In genomic region chr11:82901165-82901938, GRCh38 we compare ENCODE assay signal across 1 cellular context.
TF ChIP-seq lines count a peak whose summit lies in the region.

A gene with protein sequence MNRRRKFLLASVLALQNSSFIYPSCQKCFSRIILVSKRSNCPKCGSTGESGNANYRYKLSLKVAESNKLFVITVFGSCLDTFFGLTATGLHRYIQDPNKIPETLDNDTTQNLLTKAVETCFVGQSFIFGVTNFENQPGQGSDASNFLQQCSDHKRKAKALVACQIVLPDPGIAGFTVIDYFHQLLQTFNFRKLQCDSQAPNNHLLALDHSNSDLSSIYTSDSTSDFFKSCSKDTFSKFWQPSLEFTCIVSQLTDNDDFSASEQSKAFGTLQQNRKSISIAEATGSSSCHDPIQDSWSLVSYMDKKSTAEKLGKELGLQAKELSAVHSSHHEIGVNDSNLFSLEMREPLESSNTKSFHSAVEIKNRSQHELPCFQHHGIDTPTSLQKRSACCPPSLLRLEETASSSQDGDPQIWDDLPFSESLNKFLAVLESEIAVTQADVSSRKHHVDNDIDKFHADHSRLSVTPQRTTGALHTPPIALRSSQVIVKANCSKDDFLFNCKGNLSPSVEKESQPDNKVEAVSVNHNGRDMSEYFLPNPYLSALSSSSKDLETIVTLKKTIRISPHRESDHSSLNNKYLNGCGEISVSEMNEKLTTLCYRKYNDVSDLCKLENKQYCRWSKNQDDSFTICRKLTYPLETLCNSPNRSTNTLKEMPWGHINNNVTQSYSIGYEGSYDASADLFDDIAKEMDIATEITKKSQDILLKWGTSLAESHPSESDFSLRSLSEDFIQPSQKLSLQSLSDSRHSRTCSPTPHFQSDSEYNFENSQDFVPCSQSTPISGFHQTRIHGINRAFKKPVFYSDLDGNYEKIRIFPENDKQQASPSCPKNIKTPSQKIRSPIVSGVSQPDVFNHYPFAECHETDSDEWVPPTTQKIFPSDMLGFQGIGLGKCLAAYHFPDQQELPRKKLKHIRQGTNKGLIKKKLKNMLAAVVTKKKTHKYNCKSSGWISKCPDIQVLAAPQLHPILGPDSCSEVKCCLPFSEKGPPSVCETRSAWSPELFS (plus strand): TSS chr11:82901736. CDS start chr11:82914739, 13,003 bp downstream.

TF ChIP-seq in HepG2, 621 proteins besides CTCF, POLR2A, EP300 and RAD21 (continued from another document and continues in another):
- no peak for TF ChIP-seq NPAS2 (CRISPR knock-in tag; IDR thresholded peaks at IDR 0.05; ENCODE audit: borderline replicate concordance)
- no peak for TF ChIP-seq TBP (CRISPR knock-in tag; IDR thresholded peaks at IDR 0.05)
- TF ChIP-seq, protein P1, sequence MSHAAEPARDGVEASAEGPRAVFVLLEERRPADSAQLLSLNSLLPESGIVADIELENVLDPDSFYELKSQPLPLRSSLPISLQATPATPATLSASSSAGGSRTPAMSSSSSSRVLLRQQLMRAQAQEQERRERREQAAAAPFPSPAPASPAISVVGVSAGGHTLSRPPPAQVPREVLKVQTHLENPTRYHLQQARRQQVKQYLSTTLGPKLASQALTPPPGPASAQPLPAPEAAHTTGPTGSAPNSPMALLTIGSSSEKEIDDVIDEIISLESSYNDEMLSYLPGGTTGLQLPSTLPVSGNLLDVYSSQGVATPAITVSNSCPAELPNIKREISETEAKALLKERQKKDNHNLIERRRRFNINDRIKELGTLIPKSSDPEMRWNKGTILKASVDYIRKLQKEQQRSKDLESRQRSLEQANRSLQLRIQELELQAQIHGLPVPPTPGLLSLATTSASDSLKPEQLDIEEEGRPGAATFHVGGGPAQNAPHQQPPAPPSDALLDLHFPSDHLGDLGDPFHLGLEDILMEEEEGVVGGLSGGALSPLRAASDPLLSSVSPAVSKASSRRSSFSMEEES (CRISPR knock-in tag; IDR thresholded peaks at IDR 0.05), result no peak
- no peak for TF ChIP-seq DNMT3B (CRISPR knock-in tag; conservative IDR thresholded peaks at IDR 0.05)
- TF ChIP-seq, protein P2, sequence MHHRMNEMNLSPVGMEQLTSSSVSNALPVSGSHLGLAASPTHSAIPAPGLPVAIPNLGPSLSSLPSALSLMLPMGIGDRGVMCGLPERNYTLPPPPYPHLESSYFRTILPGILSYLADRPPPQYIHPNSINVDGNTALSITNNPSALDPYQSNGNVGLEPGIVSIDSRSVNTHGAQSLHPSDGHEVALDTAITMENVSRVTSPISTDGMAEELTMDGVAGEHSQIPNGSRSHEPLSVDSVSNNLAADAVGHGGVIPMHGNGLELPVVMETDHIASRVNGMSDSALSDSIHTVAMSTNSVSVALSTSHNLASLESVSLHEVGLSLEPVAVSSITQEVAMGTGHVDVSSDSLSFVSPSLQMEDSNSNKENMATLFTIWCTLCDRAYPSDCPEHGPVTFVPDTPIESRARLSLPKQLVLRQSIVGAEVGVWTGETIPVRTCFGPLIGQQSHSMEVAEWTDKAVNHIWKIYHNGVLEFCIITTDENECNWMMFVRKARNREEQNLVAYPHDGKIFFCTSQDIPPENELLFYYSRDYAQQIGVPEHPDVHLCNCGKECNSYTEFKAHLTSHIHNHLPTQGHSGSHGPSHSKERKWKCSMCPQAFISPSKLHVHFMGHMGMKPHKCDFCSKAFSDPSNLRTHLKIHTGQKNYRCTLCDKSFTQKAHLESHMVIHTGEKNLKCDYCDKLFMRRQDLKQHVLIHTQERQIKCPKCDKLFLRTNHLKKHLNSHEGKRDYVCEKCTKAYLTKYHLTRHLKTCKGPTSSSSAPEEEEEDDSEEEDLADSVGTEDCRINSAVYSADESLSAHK (CRISPR knock-in tag; IDR thresholded peaks at IDR 0.05; ENCODE audit: borderline replicate concordance), result 0 out of 2 replicates have a peak, but pooled peaks have one; percentile 22
- TF ChIP-seq KAT8 (CRISPR knock-in tag; IDR thresholded peaks at IDR 0.05), result peak; percentile 79
- no peak for TF ChIP-seq SYNCRIP (IDR thresholded peaks at IDR 0.05; ENCODE audit: insufficient read depth, low read depth, low read length)
- TF ChIP-seq ZNF441 (CRISPR knock-in tag; IDR thresholded peaks at IDR 0.05; ENCODE audit: borderline replicate concordance), result no peak
- no peak for TF ChIP-seq KDM4B (CRISPR knock-in tag; IDR thresholded peaks at IDR 0.05)
- TF ChIP-seq, protein P3, sequence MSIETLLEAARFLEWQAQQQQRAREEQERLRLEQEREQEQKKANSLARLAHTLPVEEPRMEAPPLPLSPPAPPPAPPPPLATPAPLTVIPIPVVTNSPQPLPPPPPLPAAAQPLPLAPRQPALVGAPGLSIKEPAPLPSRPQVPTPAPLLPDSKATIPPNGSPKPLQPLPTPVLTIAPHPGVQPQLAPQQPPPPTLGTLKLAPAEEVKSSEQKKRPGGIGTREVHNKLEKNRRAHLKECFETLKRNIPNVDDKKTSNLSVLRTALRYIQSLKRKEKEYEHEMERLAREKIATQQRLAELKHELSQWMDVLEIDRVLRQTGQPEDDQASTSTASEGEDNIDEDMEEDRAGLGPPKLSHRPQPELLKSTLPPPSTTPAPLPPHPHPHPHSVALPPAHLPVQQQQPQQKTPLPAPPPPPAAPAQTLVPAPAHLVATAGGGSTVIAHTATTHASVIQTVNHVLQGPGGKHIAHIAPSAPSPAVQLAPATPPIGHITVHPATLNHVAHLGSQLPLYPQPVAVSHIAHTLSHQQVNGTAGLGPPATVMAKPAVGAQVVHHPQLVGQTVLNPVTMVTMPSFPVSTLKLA (IDR thresholded peaks at IDR 0.05), result peak; percentile 55
- TF ChIP-seq GABPB1 (CRISPR knock-in tag; IDR thresholded peaks at IDR 0.05), result peak; percentile 96
- TF ChIP-seq, protein P4, sequence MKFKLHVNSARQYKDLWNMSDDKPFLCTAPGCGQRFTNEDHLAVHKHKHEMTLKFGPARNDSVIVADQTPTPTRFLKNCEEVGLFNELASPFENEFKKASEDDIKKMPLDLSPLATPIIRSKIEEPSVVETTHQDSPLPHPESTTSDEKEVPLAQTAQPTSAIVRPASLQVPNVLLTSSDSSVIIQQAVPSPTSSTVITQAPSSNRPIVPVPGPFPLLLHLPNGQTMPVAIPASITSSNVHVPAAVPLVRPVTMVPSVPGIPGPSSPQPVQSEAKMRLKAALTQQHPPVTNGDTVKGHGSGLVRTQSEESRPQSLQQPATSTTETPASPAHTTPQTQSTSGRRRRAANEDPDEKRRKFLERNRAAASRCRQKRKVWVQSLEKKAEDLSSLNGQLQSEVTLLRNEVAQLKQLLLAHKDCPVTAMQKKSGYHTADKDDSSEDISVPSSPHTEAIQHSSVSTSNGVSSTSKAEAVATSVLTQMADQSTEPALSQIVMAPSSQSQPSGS (CRISPR knock-in tag; IDR thresholded peaks at IDR 0.05), result 0 out of 2 replicates have a peak, but pooled peaks have one; percentile 46
- TF ChIP-seq PCBP2 (optimal IDR thresholded peaks at IDR 0.05; ENCODE audit: low read depth, low read length, poor library complexity, severe bottlenecking), result no peak
- TF ChIP-seq KLF15 (CRISPR knock-in tag; IDR thresholded peaks at IDR 0.05; ENCODE audit: borderline replicate concordance), result no peak
- no peak for TF ChIP-seq ZNF550 (CRISPR knock-in tag; IDR thresholded peaks at IDR 0.05; ENCODE audit: borderline replicate concordance)
- TF ChIP-seq LBX2 (CRISPR knock-in tag; IDR thresholded peaks at IDR 0.05; ENCODE audit: borderline replicate concordance), result no peak
- peak; percentile 41; the same call in 1 of the 2 replicates for TF ChIP-seq ZSCAN25 (CRISPR knock-in tag; IDR thresholded peaks at IDR 0.05)
- TF ChIP-seq ZNF589 (CRISPR knock-in tag; conservative IDR thresholded peaks at IDR 0.05), result 0 out of 2 replicates have a peak, but pooled peaks have one; percentile 40
- no peak for TF ChIP-seq MZF1 (CRISPR knock-in tag; IDR thresholded peaks at IDR 0.05; ENCODE audit: borderline replicate concordance)
- no peak for TF ChIP-seq ZNF3 (CRISPR knock-in tag; IDR thresholded peaks at IDR 0.05)
- no peak for TF ChIP-seq ESRRA (CRISPR knock-in tag; IDR thresholded peaks at IDR 0.05; ENCODE audit: low read depth)
- TF ChIP-seq NR0B2 (CRISPR knock-in tag; IDR thresholded peaks at IDR 0.05), result peak; percentile 87; the same call in 1 of the 2 replicates
- TF ChIP-seq PAWR (CRISPR knock-in tag; IDR thresholded peaks at IDR 0.05; ENCODE audit: borderline replicate concordance), result no peak
- peak; percentile 88 for TF ChIP-seq HOMEZ (CRISPR knock-in tag; IDR thresholded peaks at IDR 0.05; ENCODE audit: low read depth)
- no peak for TF ChIP-seq ZNF546 (CRISPR knock-in tag; conservative IDR thresholded peaks at IDR 0.05)
- TF ChIP-seq TRIM22 (IDR thresholded peaks at IDR 0.05), result no peak
- no peak for TF ChIP-seq MLLT10 (CRISPR knock-in tag; IDR thresholded peaks at IDR 0.05)
- TF ChIP-seq HOXD1 (CRISPR knock-in tag; IDR thresholded peaks at IDR 0.05), result no peak
- TF ChIP-seq POLR2AphosphoS5 (IDR thresholded peaks at IDR 0.05; ENCODE audit: low read depth, low read length), result peak; percentile 75
- no peak for TF ChIP-seq JUNB (CRISPR knock-in tag; IDR thresholded peaks at IDR 0.05; ENCODE audit: borderline replicate concordance)
- TF ChIP-seq ZNF563 (CRISPR knock-in tag; IDR thresholded peaks at IDR 0.05), result no peak
- no peak for TF ChIP-seq TIGD3 (CRISPR knock-in tag; IDR thresholded peaks at IDR 0.05; ENCODE audit: borderline replicate concordance)
- no peak for TF ChIP-seq FOXM1 (CRISPR knock-in tag; IDR thresholded peaks at IDR 0.05)
- peak; percentile 55; the same call in 1 of the 2 replicates for TF ChIP-seq ZNF274 (CRISPR knock-in tag; IDR thresholded peaks at IDR 0.05)
- no peak for TF ChIP-seq SUZ12 (IDR thresholded peaks at IDR 0.05; ENCODE audit: low read depth, low read length)
- peak; percentile 63; the same call in 1 of the 2 replicates for TF ChIP-seq ARID2 (CRISPR knock-in tag; IDR thresholded peaks at IDR 0.05; ENCODE audit: borderline replicate concordance)
- TF ChIP-seq ZNF781 (CRISPR knock-in tag; IDR thresholded peaks at IDR 0.05; ENCODE audit: borderline replicate concordance, not compliant biosample characterization), result no peak
- TF ChIP-seq, protein P5, sequence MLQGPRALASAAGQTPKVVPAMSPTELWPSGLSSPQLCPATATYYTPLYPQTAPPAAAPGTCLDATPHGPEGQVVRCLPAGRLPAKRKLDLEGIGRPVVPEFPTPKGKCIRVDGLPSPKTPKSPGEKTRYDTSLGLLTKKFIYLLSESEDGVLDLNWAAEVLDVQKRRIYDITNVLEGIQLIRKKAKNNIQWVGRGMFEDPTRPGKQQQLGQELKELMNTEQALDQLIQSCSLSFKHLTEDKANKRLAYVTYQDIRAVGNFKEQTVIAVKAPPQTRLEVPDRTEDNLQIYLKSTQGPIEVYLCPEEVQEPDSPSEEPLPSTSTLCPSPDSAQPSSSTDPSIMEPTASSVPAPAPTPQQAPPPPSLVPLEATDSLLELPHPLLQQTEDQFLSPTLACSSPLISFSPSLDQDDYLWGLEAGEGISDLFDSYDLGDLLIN (CRISPR knock-in tag; IDR thresholded peaks at IDR 0.05; ENCODE audit: borderline replicate concordance), result no peak
- no peak for TF ChIP-seq PAX8 (CRISPR knock-in tag; IDR thresholded peaks at IDR 0.05; ENCODE audit: borderline replicate concordance)
- no peak for TF ChIP-seq KLF6 (CRISPR knock-in tag; IDR thresholded peaks at IDR 0.05)
- TF ChIP-seq SAFB2 (CRISPR knock-in tag; IDR thresholded peaks at IDR 0.05; ENCODE audit: borderline replicate concordance, low read depth), result no peak; the same call in 1 of the 2 replicates
- TF ChIP-seq REPIN1 (CRISPR knock-in tag; IDR thresholded peaks at IDR 0.05; ENCODE audit: borderline replicate concordance, low read depth), result peak; percentile 69; the same call in 1 of the 2 replicates
- TF ChIP-seq ZUFSP (CRISPR knock-in tag; IDR thresholded peaks at IDR 0.05; ENCODE audit: borderline replicate concordance), result no peak
